ENCODE assay signal across 24 cellular contexts in genomic region chr11:19243601-19244000, GRCh38. TPM values are rescaled to one million over a fixed set of nuclear protein-coding genes. Genes with fewer than 3 reads are reported as not detected.
DNase-seq lines count a peak whose midpoint lies in the region; ATAC-seq lines count a peak whose summit lies in the region.
"Had no signal": no experiment of that assay in that cellular context is flagged by ENCODE, and none has a peak within 500 bp of the region (broad histone marks: within the 10 kb centered on the region; RNA-seq: fewer than 3 reads in every experiment).

No MANE protein-coding gene starts in this region.

- H3K9ac ChIP-seq in trophoblast cell (ENCODE audit: low read length): no peak overlapping the region
- H3K9ac ChIP-seq: neural progenitor cell had no signal

- DNase-seq in SKM-1 treated with dmso at 0.1 percent for 144 hours (lab: John Stamatoyannopoulos, UW; ENCODE audit: unreplicated experiment) (peak; percentile 50), SKM-1 (lab: John Stamatoyannopoulos, UW; ENCODE audit: unreplicated experiment) (no peak), MV-4-11 (lab: John Stamatoyannopoulos, UW) (peak; percentile 73), SIG-M5 (lab: John Stamatoyannopoulos, UW) (peak; percentile 5), trophoblast cell (no peak), RPMI8226 (no peak)
- DNase-seq: C1 segment of cervical spinal cord; caudate nucleus; dorsolateral prefrontal cortex; KBM-7; left lung; NCI-H1092 treated with DMSO at 0.1 percent for 48 hours; NCI-H2029 treated with DMSO at 0.1 percent for 48 hours; NCI-H524 treated with DMSO at 0.1 percent for 48 hours; stimulated activated CD4-positive, alpha-beta T cell treated with anti-CD3 and anti-CD28 coated beads, Interleukin-2, amount 100 ng/mL, for 48 hours; stimulated activated naive CD8-positive, alpha-beta T cell treated with anti-CD3 and anti-CD28 coated beads, Interleukin-15, amount 100 ng/mL, for 72 hours had no signal

- no peak overlapping the region for H3K4ac ChIP-seq in trophoblast cell (ENCODE audit: low read depth, low read length)

- no peak overlapping the region for H3K14ac ChIP-seq in trophoblast cell (ENCODE audit: low read length)

- no peak overlapping the region for H2AFZ ChIP-seq in trophoblast cell (ENCODE audit: insufficient read depth, low read length, poor library complexity)
- H2AFZ ChIP-seq: neural progenitor cell had no signal

- H3K18ac ChIP-seq in trophoblast cell (ENCODE audit: low read length): no peak overlapping the region

- H2AK5ac ChIP-seq in trophoblast cell (ENCODE audit: low read length): no peak overlapping the region

- H3K36me3 ChIP-seq in trophoblast cell (ENCODE audit: control insufficient read depth in 1 of 2, insufficient read depth in 2 of 2, low read length in 2 of 2): no peaks in the 10 kb centered on the region
- H3K36me3 ChIP-seq: esophagus muscularis mucosa, left lung, neural progenitor cell had no signal

- peaks cover 18 to 19% of the 10 kb centered on the region in 2 experiments for H3K4me1 ChIP-seq in trophoblast cell (ENCODE audit: control insufficient read depth in 1 of 2, insufficient read depth in 2 of 2, low read length in 2 of 2)

- no peak overlapping the region for H4K8ac ChIP-seq in trophoblast cell (ENCODE audit: low read depth, low read length)

- peaks cover 23% of the 10 kb centered on the region for H3K79me1 ChIP-seq in trophoblast cell (ENCODE audit: low read length)

- no peak for ATAC-seq in esophagus mucosa
- ATAC-seq in HG03025 (IDR thresholded peaks at IDR 0.05; ENCODE audit: low FRiP score, unreplicated experiment): no peak
- ATAC-seq: left lung; SK-N-SH treated with all-trans-retinoic acid at 6 μM for 48 hours; stimulated activated naive CD8-positive, alpha-beta T cell treated with anti-CD3 and anti-CD28 coated beads, Interleukin-15, amount 100 ng/mL, for 72 hours had no signal

- no peak overlapping the region for H4K12ac ChIP-seq in trophoblast cell (ENCODE audit: low read depth, low read length)

- H2BK12ac ChIP-seq in trophoblast cell (ENCODE audit: low read length): no peak overlapping the region

- no peak overlapping the region for H4K91ac ChIP-seq in trophoblast cell (ENCODE audit: low read depth, low read length)

- no peak overlapping the region for H3K23ac ChIP-seq in trophoblast cell (ENCODE audit: low read length)

- no peak overlapping the region for H2BK120ac ChIP-seq in trophoblast cell (ENCODE audit: insufficient read depth, low read length, poor library complexity)

- no peak overlapping the region for H3K4me3 ChIP-seq in trophoblast cell (ENCODE audit: low read depth, low read length)
- H3K4me3 ChIP-seq: dorsolateral prefrontal cortex, esophagus muscularis mucosa, left lung, neural progenitor cell had no signal

- H3K27ac ChIP-seq in trophoblast cell (ENCODE audit: low read depth, low read length): peak overlapping the region; percentile 8
- H3K27ac ChIP-seq: dorsolateral prefrontal cortex, esophagus muscularis mucosa, left lung, neural progenitor cell had no signal

- H3K9me3 ChIP-seq in trophoblast cell (ENCODE audit: insufficient read depth, low read depth, low read length): no peaks in the 10 kb centered on the region
- H3K9me3 ChIP-seq: esophagus muscularis mucosa, left lung had no signal

- no peak overlapping the region for H3K4me2 ChIP-seq in trophoblast cell (ENCODE audit: low read length)

- peaks cover 14% of the 10 kb centered on the region for H3K79me2 ChIP-seq in trophoblast cell (ENCODE audit: control insufficient read depth, insufficient read depth, low read length, poor library complexity)

- H3K27me3 ChIP-seq in trophoblast cell (ENCODE audit: insufficient read depth, low read length): no peaks in the 10 kb centered on the region

- no peak overlapping the region for H2BK5ac ChIP-seq in trophoblast cell (ENCODE audit: low read depth, low read length, poor library complexity)

RNA-seq across cellular contexts. Expression of gene E2F8, which starts 2.9 kb away (rescaled TPM):
- polyA plus RNA-seq in trophoblast cell (2013): 43.8 and 48.2 TPM in 2 replicates
- total RNA-seq in esophagus mucosa: 5.2 TPM

RNA-seq across cellular contexts. Expression of gene CSRP3, which starts 41.8 kb away (rescaled TPM):
- polyA plus RNA-seq in trophoblast cell (2013): not detected in 2 replicates
- not detected for total RNA-seq in esophagus mucosa
- total RNA-seq: A172; activated CD4-positive, alpha-beta T cell treated with anti-CD3 and anti-CD28 coated beads, Interleukin-2, amount 10 ng/mL, durations not matched to agents 24 days and 14 days; dorsolateral prefrontal cortex; esophagus muscularis mucosa; progenitor cell of endocrine pancreas had no signal

Comparison
In these comparisons a context has a peak if more than half of its experiments do, and no peak if none do; other contexts are left out.
1. DNase-seq: peak in SKM-1 treated with dmso at 0.1 percent for 144 hours (single experiment), MV-4-11 (single experiment) and SIG-M5 (single experiment); none in SKM-1 (single experiment), trophoblast cell (0 of 2) and RPMI8226 (single experiment).